1 cellular context compared by ENCODE assay signal in genomic region chr3:128707935-128708494, GRCh38.
TF ChIP-seq lines count a peak whose summit lies in the region.

No MANE protein-coding gene starts in this region.

TF ChIP-seq in HepG2, 621 proteins besides CTCF, POLR2A, EP300 and RAD21 (continued from another document):
- peak; percentile 99 for TF ChIP-seq ZNF609 (CRISPR knock-in tag; IDR thresholded peaks at IDR 0.05; ENCODE audit: borderline replicate concordance)
- TF ChIP-seq MEIS2 (CRISPR knock-in tag; IDR thresholded peaks at IDR 0.05), result peak; percentile 65
- peak; percentile 82 for TF ChIP-seq CEBPB (IDR thresholded peaks at IDR 0.05; ENCODE audit: borderline replicate concordance, low read depth, low read length)
- TF ChIP-seq GATAD2A (CRISPR knock-in tag; IDR thresholded peaks at IDR 0.05), result peak; percentile 89
- TF ChIP-seq ETV5 (CRISPR knock-in tag; IDR thresholded peaks at IDR 0.05; ENCODE audit: borderline replicate concordance), result peak; percentile 18; the same call in 1 of the 2 replicates
- 0 out of 2 replicates have a peak, but pooled peaks have one; percentile 25 for TF ChIP-seq NFKBIZ (CRISPR knock-in tag; IDR thresholded peaks at IDR 0.05)
- no peak for TF ChIP-seq SRSF9 (IDR thresholded peaks at IDR 0.05; ENCODE audit: borderline replicate concordance, insufficient read depth, low read depth, low read length, poor library complexity, severe bottlenecking)
- TF ChIP-seq RERE (CRISPR knock-in tag; IDR thresholded peaks at IDR 0.05; ENCODE audit: low read depth), result peak; percentile 88
- peak; percentile 65; the same call in 1 of the 2 replicates for TF ChIP-seq SMAD3 (CRISPR knock-in tag; IDR thresholded peaks at IDR 0.05)
